ENCODE assay signal across 1 cellular context in genomic region chr7:158949359-158949758, GRCh38.
TF ChIP-seq lines count a peak whose summit lies in the region.

No MANE protein-coding gene starts in this region.

TF ChIP-seq in K562, 482 proteins besides CTCF, POLR2A, EP300 and RAD21 (continued from another document):
- TF ChIP-seq ZBTB33 (CRISPR knock-in tag; IDR thresholded peaks at IDR 0.05): peak; percentile 72; the same call in 1 of the 2 replicates
